In the genomic region with DNA sequence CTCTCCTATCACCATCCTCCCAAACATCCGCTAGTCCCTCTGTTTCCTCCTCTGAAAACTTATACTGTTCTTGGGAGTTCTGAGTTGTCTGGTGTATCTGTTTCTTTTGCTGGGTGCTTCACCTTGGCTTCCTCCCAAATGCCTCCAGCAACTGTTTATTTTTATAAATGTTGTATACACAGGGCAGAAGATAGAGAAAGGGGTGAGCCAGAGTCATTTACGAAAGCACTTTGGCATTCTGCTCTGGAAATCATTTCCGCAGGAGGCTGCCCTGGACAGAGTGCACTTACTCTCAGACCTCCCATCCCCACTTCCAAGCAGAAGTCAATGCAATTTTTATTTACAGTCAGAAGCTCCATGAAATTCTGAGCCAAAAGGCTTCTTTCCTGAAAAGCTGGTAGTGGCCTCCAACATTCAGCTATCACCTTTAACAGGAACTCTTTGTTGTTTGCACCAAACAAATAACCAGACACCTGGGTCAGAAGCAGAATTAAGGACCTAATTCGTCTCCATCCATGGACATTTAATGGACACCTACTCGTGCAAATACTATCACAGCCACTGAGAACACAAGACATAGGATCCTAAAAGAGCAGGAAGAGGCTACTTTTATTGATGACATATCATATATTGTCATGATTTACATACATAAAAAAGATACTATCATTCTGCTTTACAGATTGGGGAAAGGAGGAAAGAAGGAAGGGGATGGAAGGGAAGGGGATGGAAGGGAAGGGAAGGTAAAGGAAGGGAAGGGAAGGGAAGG, we compare ENCODE assay signal across 1 cellular context.
TF ChIP-seq lines count a peak whose summit lies in the region.

No MANE protein-coding gene starts in this region.

TF ChIP-seq in HepG2, 621 proteins besides CTCF, POLR2A, EP300 and RAD21 (continued from another document):
- TF ChIP-seq SP4 (CRISPR knock-in tag; IDR thresholded peaks at IDR 0.05) (no peak), ZBTB7A (CRISPR knock-in tag; IDR thresholded peaks at IDR 0.05) (no peak)
- TF ChIP-seq, protein P1, sequence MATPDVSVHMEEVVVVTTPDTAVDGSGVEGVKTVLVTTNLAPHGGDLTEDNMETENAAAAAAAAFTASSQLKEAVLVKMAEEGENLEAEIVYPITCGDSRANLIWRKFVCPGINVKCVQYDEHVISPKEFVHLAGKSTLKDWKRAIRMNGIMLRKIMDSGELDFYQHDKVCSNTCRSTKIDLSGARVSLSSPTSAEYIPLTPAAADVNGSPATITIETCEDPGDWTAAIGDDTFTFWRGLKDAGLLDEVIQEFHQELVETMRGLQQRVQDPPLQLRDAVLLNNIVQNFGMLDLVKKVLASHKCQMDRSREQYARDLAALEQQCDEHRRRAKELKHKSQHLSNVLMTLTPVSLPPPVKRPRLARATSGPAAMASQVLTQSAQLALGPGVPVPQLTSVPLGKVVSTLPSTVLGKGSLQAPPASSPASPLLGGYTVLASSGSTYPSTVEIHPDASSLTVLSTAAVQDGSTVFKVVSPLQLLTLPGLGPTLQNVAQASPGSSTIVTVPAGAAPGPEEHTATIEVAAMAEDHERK (CRISPR knock-in tag; IDR thresholded peaks at IDR 0.05; ENCODE audit: low read depth) = no peak
